27 cellular contexts compared by ENCODE assay signal in genomic region chr9:132647806-132648205, GRCh38. TPM values are rescaled to one million over a fixed set of nuclear protein-coding genes. Genes with fewer than 3 reads are reported as not detected.
A peak's percentile ranks its signal among the peaks of the same experiment; 100 is the strongest.
DNase-seq lines count a peak whose midpoint lies in the region; ATAC-seq and TF ChIP-seq lines count a peak whose summit lies in the region.
"Had no signal": no experiment of that assay in that cellular context is flagged by ENCODE, and none has a peak within 500 bp of the region (broad histone marks: within the 10 kb centered on the region; RNA-seq: fewer than 3 reads in every experiment).

No MANE protein-coding gene starts in this region.

- peaks cover 34% of the 10 kb centered on the region for H3F3A ChIP-seq in smooth muscle cell (ENCODE audit: low read depth)

- H3K9ac ChIP-seq in smooth muscle cell (ENCODE audit: low read depth): peak overlapping the region; percentile 75

- no peak overlapping the region for H3K4me3 ChIP-seq in smooth muscle cell
- no peak overlapping the region for H3K4me3 ChIP-seq in esophagus squamous epithelium
- H3K4me3 ChIP-seq: heart right ventricle, Peyer's patch, SK-N-MC, spleen had no signal

- H3K27ac ChIP-seq in foreskin keratinocyte: peak overlapping the region; percentile 4
- peak overlapping the region; percentile 97 for H3K27ac ChIP-seq in smooth muscle cell (ENCODE audit: low read depth)
- no peak overlapping the region for H3K27ac ChIP-seq in esophagus squamous epithelium
- H3K27ac ChIP-seq: 22Rv1, heart right ventricle, Peyer's patch, SK-N-MC, spleen had no signal

- 54% methylated on average over 2 of the region's 2 CpGs for WGBS in smooth muscle cell (ENCODE audit: low lambda C conversion rate)
- 82 to 94% methylated on average over 2 of the region's 2 CpGs for WGBS in esophagus squamous epithelium, 2 donors

- H3K27ac Mint-ChIP-seq in activated T-cell treated with anti-CD3 and anti-CD28 coated beads, Interleukin-2, amount 50 U/mL, for 24 hours: peak overlapping the region; percentile 71
- H3K27ac Mint-ChIP-seq in activated T-helper 2 cell treated with anti-CD3 and anti-CD28 coated beads, Interferon-gamma antibody, Interleukin-2, Interleukin-4, amounts not matched to agents 10 μg/mL and 5 μg/mL and 100 μg/mL, durations not matched to agents 14 hours and 24 hours and 36 hours: peak overlapping the region; percentile 11
- H3K27ac Mint-ChIP-seq: activated B cell treated with CpG ODN at 0.5 μM for 24 hours; activated CD4-positive, alpha-beta memory T cell treated with anti-CD3 and anti-CD28 coated beads for 36 hours; dendritic cell treated with granulocyte-macrophage colony-stimulating factor and Interleukin-4, amounts not matched to agents 40 ng/mL and 50 ng/mL, for 4 days; H9 had no signal

- peaks cover 12% of the 10 kb centered on the region for H3K4me1 Mint-ChIP-seq in activated T-cell treated with anti-CD3 and anti-CD28 coated beads, Interleukin-2, amount 50 U/mL, for 24 hours (ENCODE audit: low read depth)
- H3K4me1 Mint-ChIP-seq in activated T-helper 2 cell treated with anti-CD3 and anti-CD28 coated beads, Interferon-gamma antibody, Interleukin-2, Interleukin-4, amounts not matched to agents 10 μg/mL and 5 μg/mL and 100 μg/mL, durations not matched to agents 14 hours and 24 hours and 36 hours (ENCODE audit: low read depth): peaks cover 5% of the 10 kb centered on the region
- H3K4me1 Mint-ChIP-seq: activated B cell treated with CpG ODN at 0.5 μM for 24 hours, H9 had no signal

- no peak for TF ChIP-seq CTCF in foreskin keratinocyte (conservative IDR thresholded peaks at IDR 0.05)
- TF ChIP-seq CTCF in smooth muscle cell (IDR thresholded peaks at IDR 0.05; ENCODE audit: borderline replicate concordance, insufficient read depth, poor library complexity, severe bottlenecking): no peak
- no peak for TF ChIP-seq CTCF in esophagus squamous epithelium (IDR thresholded peaks at IDR 0.05)

- no peaks in the 10 kb centered on the region for H3K9me3 Mint-ChIP-seq in activated T-cell treated with anti-CD3 and anti-CD28 coated beads, Interleukin-2, amount 50 U/mL, for 24 hours
- H3K9me3 Mint-ChIP-seq in activated T-helper 2 cell treated with anti-CD3 and anti-CD28 coated beads, Interferon-gamma antibody, Interleukin-2, Interleukin-4, amounts not matched to agents 10 μg/mL and 5 μg/mL and 100 μg/mL, durations not matched to agents 14 hours and 24 hours and 36 hours: no peaks in the 10 kb centered on the region
- H3K9me3 Mint-ChIP-seq: activated B cell treated with CpG ODN at 0.5 μM for 24 hours; activated CD4-positive, alpha-beta memory T cell treated with anti-CD3 and anti-CD28 coated beads for 36 hours; dendritic cell treated with granulocyte-macrophage colony-stimulating factor and Interleukin-4, amounts not matched to agents 40 ng/mL and 50 ng/mL, for 4 days; H9 had no signal

- no peak overlapping the region for H2AFZ ChIP-seq in smooth muscle cell (ENCODE audit: low read depth)

- no peaks in the 10 kb centered on the region for H3K79me2 ChIP-seq in smooth muscle cell (ENCODE audit: low read depth)

- H3K27me3 ChIP-seq in foreskin keratinocyte: no peaks in the 10 kb centered on the region
- no peaks in the 10 kb centered on the region for H3K27me3 ChIP-seq in smooth muscle cell (ENCODE audit: low read depth)
- no peaks in the 10 kb centered on the region for H3K27me3 ChIP-seq in esophagus squamous epithelium
- H3K27me3 ChIP-seq: heart right ventricle, Peyer's patch, spleen had no signal

- H3K36me3 ChIP-seq in smooth muscle cell (ENCODE audit: low read depth) (no peaks in the 10 kb centered on the region), esophagus squamous epithelium (peaks cover 14 to 97% (median 16%) of the 10 kb centered on the region in 3 donors)

- no peaks in the 10 kb centered on the region for H4K20me1 ChIP-seq in smooth muscle cell (ENCODE audit: low read depth)

- intact Hi-C loops in activated T-helper 2 cell treated with anti-CD3 and anti-CD28 coated beads, Interferon-gamma antibody, Interleukin-2, Interleukin-4, amounts not matched to agents 10 μg/mL and 5 μg/mL and 100 μg/mL, durations not matched to agents 14 hours and 24 hours and 36 hours (cut with micrococcal nuclease): no loop called here
- intact Hi-C loops in esophagus squamous epithelium (cut with DNase I): no loop called here

- no peak for ATAC-seq in foreskin keratinocyte
- no peak for ATAC-seq in GM19328 (IDR thresholded peaks at IDR 0.05; ENCODE audit: unreplicated experiment)
- ATAC-seq: heart right ventricle, left ventricle myocardium superior had no signal

- no peak for DNase-seq in activated T-cell treated with anti-CD3 and anti-CD28 coated beads, Interleukin-2, amount 50 U/mL, for 24 hours
- DNase-seq in activated T-cell treated with anti-CD3 and anti-CD28 coated beads for 4 hours (no peak), foreskin keratinocyte (no peak), smooth muscle cell (lab: John Stamatoyannopoulos, UW; ENCODE audit: unreplicated experiment) (no peak), esophagus squamous epithelium (lab: John Stamatoyannopoulos, UW) (no peak)
- no peak for DNase-seq in activated T-helper 2 cell treated with anti-CD3 and anti-CD28 coated beads, Interferon-gamma antibody, Interleukin-2, Interleukin-4, amounts not matched to agents 10 μg/mL and 5 μg/mL and 100 μg/mL, durations not matched to agents 14 hours and 24 hours and 36 hours (ENCODE audit: low spot score)
- DNase-seq in activated CD4-positive, CD25-positive, alpha-beta regulatory T cell treated with anti-CD3 and anti-CD28 coated beads, Interleukin-2, amount 50 U/mL, for 72 hours: no peak
- DNase-seq: activated B cell treated with CpG ODN at 0.5 μM for 24 hours; activated CD4-positive, alpha-beta memory T cell treated with anti-CD3 and anti-CD28 coated beads for 36 hours; activated gamma-delta T cell treated with Interleukin-2 at 50 U/mL for 16 hours; COR-L47; DND-41; H9; heart right ventricle; left ventricle myocardium superior; MM.1S; NCI-H1436; NCI-H2107; NCI-H524; NK-92 treated with Interleukin-12 subunit alpha and Interleukin-12 subunit beta, amount 100 ng/mL, for 24 hours; Peyer's patch; spleen; stimulated activated CD4-positive, alpha-beta T cell treated with anti-CD3 and anti-CD28 coated beads, Interleukin-4, amount 100 ng/mL, for 24 hours had no signal

- H3K9me3 ChIP-seq in smooth muscle cell (replicated peaks; ENCODE audit: low read depth): no peaks in the 10 kb centered on the region
- H3K9me3 ChIP-seq in esophagus squamous epithelium: no peaks in the 10 kb centered on the region
- H3K9me3 ChIP-seq: heart right ventricle, Peyer's patch, spleen had no signal

- peaks cover 100% of the 10 kb centered on the region for H3K36me3 Mint-ChIP-seq in activated T-cell treated with anti-CD3 and anti-CD28 coated beads, Interleukin-2, amount 50 U/mL, for 24 hours (ENCODE audit: low read depth)
- H3K36me3 Mint-ChIP-seq in activated T-helper 2 cell treated with anti-CD3 and anti-CD28 coated beads, Interferon-gamma antibody, Interleukin-2, Interleukin-4, amounts not matched to agents 10 μg/mL and 5 μg/mL and 100 μg/mL, durations not matched to agents 14 hours and 24 hours and 36 hours (ENCODE audit: low read depth): peaks cover 79% of the 10 kb centered on the region

- no peaks in the 10 kb centered on the region for H3K27me3 Mint-ChIP-seq in activated T-cell treated with anti-CD3 and anti-CD28 coated beads, Interleukin-2, amount 50 U/mL, for 24 hours
- no peaks in the 10 kb centered on the region for H3K27me3 Mint-ChIP-seq in activated T-helper 2 cell treated with anti-CD3 and anti-CD28 coated beads, Interferon-gamma antibody, Interleukin-2, Interleukin-4, amounts not matched to agents 10 μg/mL and 5 μg/mL and 100 μg/mL, durations not matched to agents 14 hours and 24 hours and 36 hours (ENCODE audit: low read depth)
- H3K27me3 Mint-ChIP-seq: activated B cell treated with CpG ODN at 0.5 μM for 24 hours; activated CD4-positive, alpha-beta memory T cell treated with anti-CD3 and anti-CD28 coated beads for 36 hours; dendritic cell treated with granulocyte-macrophage colony-stimulating factor and Interleukin-4, amounts not matched to agents 40 ng/mL and 50 ng/mL, for 4 days had no signal

- peak overlapping the region; percentile 64 for H3K4me2 ChIP-seq in smooth muscle cell

- no peak overlapping the region for H3K4me3 Mint-ChIP-seq in activated T-cell treated with anti-CD3 and anti-CD28 coated beads, Interleukin-2, amount 50 U/mL, for 24 hours
- no peak overlapping the region for H3K4me3 Mint-ChIP-seq in activated T-helper 2 cell treated with anti-CD3 and anti-CD28 coated beads, Interferon-gamma antibody, Interleukin-2, Interleukin-4, amounts not matched to agents 10 μg/mL and 5 μg/mL and 100 μg/mL, durations not matched to agents 14 hours and 24 hours and 36 hours (ENCODE audit: low read depth)
- H3K4me3 Mint-ChIP-seq: activated B cell treated with CpG ODN at 0.5 μM for 24 hours; activated CD4-positive, alpha-beta memory T cell treated with anti-CD3 and anti-CD28 coated beads for 36 hours; dendritic cell treated with granulocyte-macrophage colony-stimulating factor and Interleukin-4, amounts not matched to agents 40 ng/mL and 50 ng/mL, for 4 days; H9 had no signal

- peaks cover 16% of the 10 kb centered on the region for H3K4me1 ChIP-seq in foreskin keratinocyte
- peaks cover 14% of the 10 kb centered on the region for H3K4me1 ChIP-seq in smooth muscle cell (ENCODE audit: low read depth)
- peaks cover 0 to 8% (median 0%) of the 10 kb centered on the region in 3 donors for H3K4me1 ChIP-seq in esophagus squamous epithelium
- H3K4me1 ChIP-seq: heart right ventricle, Peyer's patch, spleen had no signal

- no peak for TF ChIP-seq POLR2A in esophagus squamous epithelium (IDR thresholded peaks at IDR 0.05)

RNA-seq across cellular contexts. Expression of gene DDX31, which starts 22.0 kb away (rescaled TPM):
- 24.7 and 25.7 TPM in 2 replicates for total RNA-seq in activated T-helper 2 cell treated with anti-CD3 and anti-CD28 coated beads, Interferon-gamma antibody, Interleukin-2, Interleukin-4, amounts not matched to agents 10 μg/mL and 5 μg/mL and 100 μg/mL, durations not matched to agents 14 hours and 24 hours and 36 hours
- total RNA-seq in foreskin keratinocyte (21.6 and 22.3 TPM in 2 replicates), smooth muscle cell (11.0 and 11.9 TPM in 2 replicates), esophagus squamous epithelium (10 to 100 TPM; 10.2 to 18.3 (median 11.8) TPM)
- polyA plus RNA-seq in foreskin keratinocyte (12.4 and 15.0 TPM in 2 replicates), smooth muscle cell (5.9 and 6.6 TPM in 2 replicates)

RNA-seq across cellular contexts. Expression of gene GTF3C4, which starts 22.5 kb away (rescaled TPM):
- 17.7 and 17.8 TPM in 2 replicates for total RNA-seq in activated T-helper 2 cell treated with anti-CD3 and anti-CD28 coated beads, Interferon-gamma antibody, Interleukin-2, Interleukin-4, amounts not matched to agents 10 μg/mL and 5 μg/mL and 100 μg/mL, durations not matched to agents 14 hours and 24 hours and 36 hours
- 19.2 and 19.7 TPM in 2 replicates for total RNA-seq in foreskin keratinocyte
- polyA plus RNA-seq in foreskin keratinocyte: 4.6 and 5.3 TPM in 2 replicates
- 16.7 and 19.7 TPM in 2 replicates for total RNA-seq in smooth muscle cell
- polyA plus RNA-seq in smooth muscle cell: 5.6 and 8.3 TPM in 2 replicates
- 10 to 100 TPM in 3 of 4 donors, 1 to 10 TPM in 1; 9.7 to 14.3 (median 11.3) TPM for total RNA-seq in esophagus squamous epithelium

Comparison
In these comparisons a context has a peak if more than half of its experiments do, and no peak if none do; other contexts are left out.
1. H3K27ac ChIP-seq: peak in foreskin keratinocyte (single experiment) and smooth muscle cell (single experiment); none in esophagus squamous epithelium (0 of 4).